In genomic region chr13:45048890-45049407, GRCh38 we compare ENCODE assay signal across 14 cellular contexts. TPM values are rescaled to one million over a fixed set of nuclear protein-coding genes. Genes with fewer than 3 reads are reported as not detected.
A peak's percentile ranks its signal among the peaks of the same experiment; 100 is the strongest.
DNase-seq lines count a peak whose midpoint lies in the region; ATAC-seq and TF ChIP-seq lines count a peak whose summit lies in the region.
"Had no signal": no experiment of that assay in that cellular context is flagged by ENCODE, and none has a peak within 500 bp of the region (broad histone marks: within the 10 kb centered on the region; RNA-seq: fewer than 3 reads in every experiment).

No MANE protein-coding gene starts in this region.

- H3K27ac Mint-ChIP-seq in activated naive CD4-positive, alpha-beta T cell treated with anti-CD3 and anti-CD28 coated beads, Interleukin-2, amount 50 U/mL, for 72 hours = peak overlapping the region in 1 of 2 donors; percentile 38
- H3K27ac Mint-ChIP-seq in activated T-helper 2 cell treated with anti-CD3 and anti-CD28 coated beads, Interferon-gamma antibody, Interleukin-2, Interleukin-4, amounts not matched to agents 10 μg/mL and 5 μg/mL and 100 μg/mL, durations not matched to agents 14 hours and 24 hours and 36 hours = peak overlapping the region; percentile 11
- H3K27ac Mint-ChIP-seq in stimulated activated naive B cell treated with anti-CD40 and anti-IgM and Interleukin-4, amounts not matched to agents 10 μg/mL and 1 μg/mL and 100 μg/mL, for 72 hours = peak overlapping the region; percentile 21
- no peak overlapping the region for H3K27ac Mint-ChIP-seq in MCF 10A (ENCODE audit: low read depth, unreplicated experiment)

- no peak overlapping the region for H3K4me3 Mint-ChIP-seq in activated T-helper 2 cell treated with anti-CD3 and anti-CD28 coated beads, Interferon-gamma antibody, Interleukin-2, Interleukin-4, amounts not matched to agents 10 μg/mL and 5 μg/mL and 100 μg/mL, durations not matched to agents 14 hours and 24 hours and 36 hours (ENCODE audit: low read depth)
- H3K4me3 Mint-ChIP-seq in stimulated activated naive B cell treated with anti-CD40 and anti-IgM and Interleukin-4, amounts not matched to agents 10 μg/mL and 1 μg/mL and 100 μg/mL, for 72 hours = peak overlapping the region in 1 of 2 donors; percentile 17
- H3K4me3 Mint-ChIP-seq in MCF 10A (ENCODE audit: unreplicated experiment) = no peak overlapping the region

- POLR2A ChIA-PET in MCF 10A (lab: Yijun Ruan, JAX) = interaction anchor here (0.9 to 3.9 kb wide), 7 partner anchors 71 to 260 kb away, joined by 3 to 21 read pairs (median 4); partner anchors contain the start of gene GTF2F2

- H3K27me3 ChIP-seq in uterus = no peaks in the 10 kb centered on the region
- H3K27me3 ChIP-seq: tibial artery had no signal

- H3K9me3 Mint-ChIP-seq in activated naive CD4-positive, alpha-beta T cell treated with anti-CD3 and anti-CD28 coated beads, Interleukin-2, amount 50 U/mL, for 72 hours = no peaks in the 10 kb centered on the region
- no peaks in the 10 kb centered on the region for H3K9me3 Mint-ChIP-seq in activated T-helper 2 cell treated with anti-CD3 and anti-CD28 coated beads, Interferon-gamma antibody, Interleukin-2, Interleukin-4, amounts not matched to agents 10 μg/mL and 5 μg/mL and 100 μg/mL, durations not matched to agents 14 hours and 24 hours and 36 hours
- H3K9me3 Mint-ChIP-seq in stimulated activated naive B cell treated with anti-CD40 and anti-IgM and Interleukin-4, amounts not matched to agents 10 μg/mL and 1 μg/mL and 100 μg/mL, for 72 hours = no peaks in the 10 kb centered on the region
- no peaks in the 10 kb centered on the region for H3K9me3 Mint-ChIP-seq in MCF 10A (ENCODE audit: unreplicated experiment)

- no peak overlapping the region for H3K27ac ChIP-seq in uterus
- H3K27ac ChIP-seq: psoas muscle, tibial artery, WERI-Rb-1 had no signal

- peak; percentile 64 to 86 for ATAC-seq in activated naive CD4-positive, alpha-beta T cell treated with anti-CD3 and anti-CD28 coated beads, Interleukin-2, amount 50 U/mL, for 72 hours
- ATAC-seq in HG02759 (IDR thresholded peaks at IDR 0.05; ENCODE audit: unreplicated experiment) (peak; percentile 41), HG03571 (IDR thresholded peaks at IDR 0.05; ENCODE audit: unreplicated experiment) (no peak)
- peak; percentile 79 to 80 for ATAC-seq in stimulated activated naive B cell treated with anti-CD40 and anti-IgM and Interleukin-4, amounts not matched to agents 10 μg/mL and 1 μg/mL and 100 μg/mL, for 72 hours (replicated peaks)
- ATAC-seq: psoas muscle, SK-N-SH treated with all-trans-retinoic acid at 6 μM for 48 hours had no signal

- TF ChIP-seq CTCF in uterus (IDR thresholded peaks at IDR 0.05) = no peak
- no peak for TF ChIP-seq CTCF in MCF 10A (IDR thresholded peaks at IDR 0.05; ENCODE audit: unreplicated experiment)

- H3K4me1 Mint-ChIP-seq in activated T-helper 2 cell treated with anti-CD3 and anti-CD28 coated beads, Interferon-gamma antibody, Interleukin-2, Interleukin-4, amounts not matched to agents 10 μg/mL and 5 μg/mL and 100 μg/mL, durations not matched to agents 14 hours and 24 hours and 36 hours (ENCODE audit: low read depth) = peaks cover 18% of the 10 kb centered on the region
- H3K4me1 Mint-ChIP-seq in stimulated activated naive B cell treated with anti-CD40 and anti-IgM and Interleukin-4, amounts not matched to agents 10 μg/mL and 1 μg/mL and 100 μg/mL, for 72 hours = peaks cover 18 to 23% of the 10 kb centered on the region in 2 donors
- H3K4me1 Mint-ChIP-seq in MCF 10A (ENCODE audit: insufficient read depth, unreplicated experiment) = peaks cover 10% of the 10 kb centered on the region

- peak in 1 of 2 donors; percentile 32 for DNase-seq in activated naive CD4-positive, alpha-beta T cell treated with anti-CD3 and anti-CD28 coated beads, Interleukin-2, amount 50 U/mL, for 72 hours (ENCODE audit: low spot score in 2 of 2)
- DNase-seq in activated naive CD4-positive, alpha-beta T cell treated with anti-CD3 and anti-CD28 coated beads, Interleukin-2, amount 50 U/mL, for 16 hours = no peak
- no peak for DNase-seq in activated T-helper 2 cell treated with anti-CD3 and anti-CD28 coated beads, Interferon-gamma antibody, Interleukin-2, Interleukin-4, amounts not matched to agents 10 μg/mL and 5 μg/mL and 100 μg/mL, durations not matched to agents 14 hours and 24 hours and 36 hours (ENCODE audit: low spot score)
- DNase-seq in stimulated activated naive B cell treated with anti-CD40 and anti-IgM and Interleukin-4, amounts not matched to agents 10 μg/mL and 1 μg/mL and 100 μg/mL, for 72 hours = no peak
- DNase-seq in uterus (no peak), MCF 10A (ENCODE audit: unreplicated experiment) (no peak)
- DNase-seq: DMS53, NCI-H1092 treated with DMSO at 0.1 percent for 48 hours, psoas muscle, tibial artery, WERI-Rb-1 had no signal

- intact Hi-C loops in activated T-helper 2 cell treated with anti-CD3 and anti-CD28 coated beads, Interferon-gamma antibody, Interleukin-2, Interleukin-4, amounts not matched to agents 10 μg/mL and 5 μg/mL and 100 μg/mL, durations not matched to agents 14 hours and 24 hours and 36 hours (cut with micrococcal nuclease) = loop anchor here (2.0 to 5.0 kb wide), 2 partner anchors 72 to 158 kb away; partner anchors contain the start of gene GTF2F2
- intact Hi-C loops in uterus (cut with DNase I; ENCODE audit: low total_unique reads) = loop anchor here (10.0 kb wide), 1 partner anchor 256 kb away; no protein-coding TSS in a partner anchor
- intact Hi-C loops in MCF 10A (cut with micrococcal nuclease) = no loop called here

- H3K36me3 ChIP-seq in uterus = no peaks in the 10 kb centered on the region
- H3K36me3 ChIP-seq: tibial artery, WERI-Rb-1 had no signal

- BruUV-seq in MCF 10A (replicated peaks; lab: Mats Ljungman, UMichigan) = no TSS peak

- no peak for TF ChIP-seq POLR2A in uterus (IDR thresholded peaks at IDR 0.05)

- no peaks in the 10 kb centered on the region for H3K9me3 ChIP-seq in uterus
- H3K9me3 ChIP-seq: psoas muscle, tibial artery had no signal

- peaks cover 59% of the 10 kb centered on the region for H3K27me3 Mint-ChIP-seq in activated T-helper 2 cell treated with anti-CD3 and anti-CD28 coated beads, Interferon-gamma antibody, Interleukin-2, Interleukin-4, amounts not matched to agents 10 μg/mL and 5 μg/mL and 100 μg/mL, durations not matched to agents 14 hours and 24 hours and 36 hours (ENCODE audit: low read depth)
- H3K27me3 Mint-ChIP-seq in stimulated activated naive B cell treated with anti-CD40 and anti-IgM and Interleukin-4, amounts not matched to agents 10 μg/mL and 1 μg/mL and 100 μg/mL, for 72 hours = peaks cover 21 to 29% of the 10 kb centered on the region in 2 donors
- no peaks in the 10 kb centered on the region for H3K27me3 Mint-ChIP-seq in MCF 10A (ENCODE audit: insufficient read depth, unreplicated experiment)

- no peak overlapping the region for H3K4me3 ChIP-seq in uterus
- H3K4me3 ChIP-seq: psoas muscle, tibial artery had no signal

- no peaks in the 10 kb centered on the region for H3K4me1 ChIP-seq in uterus

- CTCF ChIA-PET in MCF 10A (lab: Yijun Ruan, JAX) = interaction anchor here (0.7 to 4.3 kb wide), 5 partner anchors 12 to 260 kb away, joined by 3 to 74 read pairs (median 4); no protein-coding TSS in a partner anchor

- no peaks in the 10 kb centered on the region for H3K36me3 Mint-ChIP-seq in activated naive CD4-positive, alpha-beta T cell treated with anti-CD3 and anti-CD28 coated beads, Interleukin-2, amount 50 U/mL, for 72 hours
- no peaks in the 10 kb centered on the region for H3K36me3 Mint-ChIP-seq in activated T-helper 2 cell treated with anti-CD3 and anti-CD28 coated beads, Interferon-gamma antibody, Interleukin-2, Interleukin-4, amounts not matched to agents 10 μg/mL and 5 μg/mL and 100 μg/mL, durations not matched to agents 14 hours and 24 hours and 36 hours (ENCODE audit: low read depth)
- H3K36me3 Mint-ChIP-seq in stimulated activated naive B cell treated with anti-CD40 and anti-IgM and Interleukin-4, amounts not matched to agents 10 μg/mL and 1 μg/mL and 100 μg/mL, for 72 hours = no peaks in the 10 kb centered on the region
- no peaks in the 10 kb centered on the region for H3K36me3 Mint-ChIP-seq in MCF 10A (ENCODE audit: insufficient read depth, unreplicated experiment)

RNA-seq across cellular contexts. Expression of gene GPALPP1, which starts 59.6 kb away (rescaled TPM):
- 10 to 100 TPM; 24.9 to 32.9 TPM for total RNA-seq in activated naive CD4-positive, alpha-beta T cell treated with anti-CD3 and anti-CD28 coated beads, Interleukin-2, amount 50 U/mL, for 72 hours
- 29.1 and 32.9 TPM in 2 replicates for total RNA-seq in activated T-helper 2 cell treated with anti-CD3 and anti-CD28 coated beads, Interferon-gamma antibody, Interleukin-2, Interleukin-4, amounts not matched to agents 10 μg/mL and 5 μg/mL and 100 μg/mL, durations not matched to agents 14 hours and 24 hours and 36 hours
- total RNA-seq in uterus (10 to 100 TPM in 3 of 4 donors, 1 to 10 TPM in 1; 8.7 to 55.2 (median 28.1) TPM), MCF 10A (2022) (21.0 and 22.5 TPM in 2 replicates)

RNA-seq across cellular contexts. Expression of gene NUFIP1, which starts 59.7 kb away (rescaled TPM):
- total RNA-seq in activated naive CD4-positive, alpha-beta T cell treated with anti-CD3 and anti-CD28 coated beads, Interleukin-2, amount 50 U/mL, for 72 hours = 1 to 10 TPM; 6.6 to 8.1 TPM
- total RNA-seq in activated T-helper 2 cell treated with anti-CD3 and anti-CD28 coated beads, Interferon-gamma antibody, Interleukin-2, Interleukin-4, amounts not matched to agents 10 μg/mL and 5 μg/mL and 100 μg/mL, durations not matched to agents 14 hours and 24 hours and 36 hours = 9.5 and 10.3 TPM in 2 replicates
- total RNA-seq in uterus (1 to 10 TPM in 2 of 4 donors, under 1 TPM in 2; 0.51 to 7.3 (median 2.9) TPM), MCF 10A (2022) (9.1 and 9.7 TPM in 2 replicates)
